18 cellular contexts compared by ENCODE assay signal in genomic region chr18:75273817-75274216, GRCh38.
A peak's percentile ranks its signal among the peaks of the same experiment; 100 is the strongest.
DNase-seq lines count a peak whose midpoint lies in the region; ATAC-seq, FAIRE-seq and TF ChIP-seq lines count a peak whose summit lies in the region.
"Had no signal": no experiment of that assay in that cellular context is flagged by ENCODE, and none has a peak within 500 bp of the region (broad histone marks: within the 10 kb centered on the region; RNA-seq: fewer than 3 reads in every experiment).

No MANE protein-coding gene starts in this region.

- TF ChIP-seq CTCF in DND-41 (IDR thresholded peaks at IDR 0.05; ENCODE audit: borderline replicate concordance, extremely low read depth, low read length, poor library complexity, severe bottlenecking) (peak; percentile 21), HEK293 (tag by site-specific recombination; IDR thresholded peaks at IDR 0.05) (no peak), WERI-Rb-1 (IDR thresholded peaks at IDR 0.05; ENCODE audit: low read depth, low read length) (0 out of 2 replicates have a peak, but pooled peaks have one; percentile 12), kidney (IDR thresholded peaks at IDR 0.05; ENCODE audit: borderline replicate concordance, extremely low read depth, insufficient read depth) (no peak)

- H3K27me3 ChIP-seq in DND-41 (ENCODE audit: insufficient read depth, low read length, poor library complexity) (no peaks in the 10 kb centered on the region), WERI-Rb-1 (ENCODE audit: insufficient read depth, low read depth, severe bottlenecking) (no peaks in the 10 kb centered on the region)
- H3K27me3 ChIP-seq: BLaER1 treated with 17β-estradiol and CSF1 and Interleukin-3, amounts not matched to agents 10 nM and 100 nM had no signal

- H3K4me3 ChIP-seq in DND-41 (ENCODE audit: low read depth in 1 of 2, low read length in 2 of 2) = no peak overlapping the region
- H3K4me3 ChIP-seq in HEK293 (ENCODE audit: low read depth, low read length) = no peak overlapping the region
- H3K4me3 ChIP-seq in WERI-Rb-1 (ENCODE audit: low read depth, low read length) = no peak overlapping the region
- H3K4me3 ChIP-seq in kidney (ENCODE audit: low read length in 2 of 2) = no peak overlapping the region
- H3K4me3 ChIP-seq: BLaER1 treated with 17β-estradiol and CSF1 and Interleukin-3, amounts not matched to agents 10 nM and 100 nM; GM23248; HAP-1 had no signal

- no peak for ATAC-seq in DND-41 (ENCODE audit: insufficient read depth, low read depth)
- ATAC-seq in left lobe of liver = no peak
- ATAC-seq: CD8-positive, alpha-beta T cell had no signal

- CTCF ChIA-PET in HEK293 (lab: Yijun Ruan, JAX) = no interaction called here

- H3K9ac ChIP-seq in DND-41 (ENCODE audit: low read depth, low read length) (no peak overlapping the region), kidney (ENCODE audit: low read length in 2 of 2) (no peak overlapping the region)
- H3K9ac ChIP-seq: BLaER1 treated with 17β-estradiol and CSF1 and Interleukin-3, amounts not matched to agents 10 nM and 100 nM; GM23248 had no signal

- no peak overlapping the region for H3K4me2 ChIP-seq in DND-41 (ENCODE audit: insufficient read depth, low read length)
- H3K4me2 ChIP-seq: BLaER1 treated with 17β-estradiol and CSF1 and Interleukin-3, amounts not matched to agents 10 nM and 100 nM had no signal

- no peak overlapping the region for H2AFZ ChIP-seq in DND-41 (ENCODE audit: low read depth, low read length)
- H2AFZ ChIP-seq: GM23248 had no signal

- intact Hi-C loops in kidney (cut with DNase I) = no loop called here

- H3K36me3 ChIP-seq in DND-41 (ENCODE audit: insufficient read depth, low read length) (0 out of 2 replicates have a peak, but pooled peaks cover 5% of the 10 kb centered on the region), HEK293 (ENCODE audit: control insufficient read depth in 2 of 2, insufficient read depth in 1 of 2, low read length in 2 of 2) (no peaks in the 10 kb centered on the region), WERI-Rb-1 (no peaks in the 10 kb centered on the region), kidney (ENCODE audit: control insufficient read depth in 1 of 2, insufficient read depth in 2 of 2, low read length in 2 of 2) (no peaks in the 10 kb centered on the region)
- H3K36me3 ChIP-seq: HAP-1 had no signal

- peaks cover 50% of the 10 kb centered on the region for H4K20me1 ChIP-seq in DND-41 (ENCODE audit: insufficient read depth, low read length)

- H3K4me1 ChIP-seq in DND-41 (ENCODE audit: insufficient read depth, low read length) (peaks cover 14% of the 10 kb centered on the region), HEK293 (ENCODE audit: control insufficient read depth, insufficient read depth, low read length) (peaks cover 6% of the 10 kb centered on the region; the same call in 1 of the 2 replicates), kidney (ENCODE audit: control insufficient read depth in 1 of 2, insufficient read depth in 1 of 2, low read depth in 1 of 2, low read length in 2 of 2) (peaks cover 2 to 4% of the 10 kb centered on the region in 2 donors)
- H3K4me1 ChIP-seq: HAP-1 had no signal

- DNase-seq in DND-41 (no peak), WERI-Rb-1 (no peak), kidney (peak; percentile 65), NCI-H524 treated with DMSO at 0.1 percent for 48 hours (lab: John Stamatoyannopoulos, UW) (no peak), GM19238 (ENCODE audit: insufficient read length, low spot score) (no peak), NCI-H2227 treated with DMSO at 0.1 percent for 48 hours (lab: John Stamatoyannopoulos, UW) (no peak), left lobe of liver (ENCODE audit: low spot score) (no peak)
- DNase-seq: Calu3; CD8-positive, alpha-beta T cell; DMS79 treated with DMSO at 0.1 percent for 48 hours; EL; GM23248; KBM-7 had no signal

- H3K27ac ChIP-seq in DND-41 (ENCODE audit: low read length) = no peak overlapping the region
- no peak overlapping the region for H3K27ac ChIP-seq in HEK293 (ENCODE audit: extremely low read depth, low read depth, low read length)
- H3K27ac ChIP-seq in WERI-Rb-1 = no peak overlapping the region
- H3K27ac ChIP-seq in kidney (ENCODE audit: low read depth in 2 of 2, low read length in 2 of 2) = no peak overlapping the region
- H3K27ac ChIP-seq: BLaER1 treated with 17β-estradiol and CSF1 and Interleukin-3, amounts not matched to agents 10 nM and 100 nM; GM23248 had no signal

- H3K79me2 ChIP-seq in DND-41 (ENCODE audit: insufficient read depth, low read length) = peaks cover 95% of the 10 kb centered on the region

- H3K9me3 ChIP-seq in DND-41 (ENCODE audit: insufficient read depth, low read length, severe bottlenecking) (no peaks in the 10 kb centered on the region), HEK293 (ENCODE audit: control insufficient read depth, insufficient read depth, low read depth, low read length) (no peaks in the 10 kb centered on the region), WERI-Rb-1 (ENCODE audit: severe bottlenecking) (no peaks in the 10 kb centered on the region), kidney (ENCODE audit: control insufficient read depth in 1 of 2, low read length in 2 of 2) (no peaks in the 10 kb centered on the region)
- H3K9me3 ChIP-seq: BLaER1 treated with 17β-estradiol and CSF1 and Interleukin-3, amounts not matched to agents 10 nM and 100 nM; HAP-1 had no signal

- POLR2A ChIA-PET in HEK293 (lab: Yijun Ruan, JAX) = no interaction called here

- no peak for FAIRE-seq in kidney (lab: Jason Lieb, UNC)
- FAIRE-seq: GM12892, GM18507 had no signal

TF ChIP-seq in HEK293, 187 proteins besides CTCF, POLR2A, EP300 and RAD21:
- TF ChIP-seq ZFHX2 (tag by site-specific recombination; conservative IDR thresholded peaks at IDR 0.05) = 0 out of 2 replicates have a peak, but pooled peaks have one; percentile 30
- TF ChIP-seq ZNF529 (tag by site-specific recombination; IDR thresholded peaks at IDR 0.05; ENCODE audit: insufficient replicate concordance) = no peak
TF ChIP-seq in HEK293: peak in this region for 1.

Comparison
In these comparisons a context has a peak if more than half of its experiments do, and no peak if none do; other contexts are left out.
1. CTCF ChIP-seq: peak in DND-41 (single experiment) and WERI-Rb-1 (single experiment); none in HEK293 (single experiment) and kidney (single experiment).